In the genomic region with DNA sequence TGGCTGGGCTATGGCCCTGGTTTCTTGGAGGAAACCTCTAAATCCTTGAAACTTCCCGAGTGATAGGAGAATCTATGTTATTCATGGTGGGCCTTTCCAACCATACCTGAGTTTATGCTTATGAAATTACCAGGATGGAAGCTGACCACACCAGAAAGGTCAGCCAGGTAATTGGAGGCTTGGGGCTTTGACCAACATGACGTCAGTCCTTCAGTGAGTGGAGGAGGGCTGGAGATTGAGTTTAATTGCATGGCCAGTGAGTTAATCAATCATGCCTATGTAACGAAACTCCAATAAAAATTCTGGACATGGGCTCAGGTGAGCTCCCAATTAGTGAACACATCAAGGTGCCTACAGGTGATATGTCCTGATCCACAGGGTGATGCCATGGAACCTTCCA, we compare ENCODE assay signal across 16 cellular contexts.
A peak's percentile ranks its signal among the peaks of the same experiment; 100 is the strongest.
DNase-seq lines count a peak whose midpoint lies in the region; ATAC-seq and TF ChIP-seq lines count a peak whose summit lies in the region.
"Had no signal": no experiment of that assay in that cellular context is flagged by ENCODE, and none has a peak within 500 bp of the region (broad histone marks: within the 10 kb centered on the region; RNA-seq: fewer than 3 reads in every experiment).

No MANE protein-coding gene starts in this region.

- peaks cover 54% of the 10 kb centered on the region for H3K4me1 ChIP-seq in Loucy (ENCODE audit: insufficient read depth, low read length, poor library complexity, severe bottlenecking)

- DNase-seq in cardiac septum (ENCODE audit: low spot score) (peak; percentile 24), Right ventricle myocardium inferior (ENCODE audit: missing footprints) (no peak), natural killer cell (no peak), mesenteric fat pad (ENCODE audit: low spot score) (no peak)
- DNase-seq: Calu3; CD8-positive, alpha-beta T cell; DMS79 treated with DMSO at 0.1 percent for 48 hours; EL; HFFc6 had no signal

- H3K4me2 ChIP-seq in Loucy (ENCODE audit: low read depth, low read length, poor library complexity, severe bottlenecking), result peak overlapping the region; percentile 94

- H3K4me3 ChIP-seq in Loucy (ENCODE audit: low read length, poor library complexity, severe bottlenecking), result no peak overlapping the region
- H3K4me3 ChIP-seq: GM12878 had no signal

- no peak for ATAC-seq in Right ventricle myocardium inferior
- ATAC-seq in natural killer cell, result no peak
- ATAC-seq in HG02759 (IDR thresholded peaks at IDR 0.05; ENCODE audit: unreplicated experiment), result no peak
- ATAC-seq: CD8-positive, alpha-beta T cell; GM12878; HCT116 had no signal

- H3K27ac Mint-ChIP-seq in natural killer cell, result peak overlapping the region in 1 of 2 donors; percentile 64
- H3K27ac Mint-ChIP-seq: B cell; CD8-positive, alpha-beta T cell; IgD-negative memory B cell had no signal

- TF ChIP-seq CTCF in Loucy (conservative IDR thresholded peaks at IDR 0.05; ENCODE audit: low read length), result no peak
- TF ChIP-seq CTCF in natural killer cell (IDR thresholded peaks at IDR 0.05), result no peak

- H3K27me3 Mint-ChIP-seq in natural killer cell (ENCODE audit: low read depth in 2 of 2), result no peaks in the 10 kb centered on the region
- H3K27me3 Mint-ChIP-seq: B cell, IgD-negative memory B cell had no signal

- H3K9me3 ChIP-seq in Loucy (ENCODE audit: insufficient read depth, low read depth, low read length), result no peaks in the 10 kb centered on the region

- H3K36me3 ChIP-seq in Loucy (ENCODE audit: insufficient read depth, low read length), result peaks cover 21% of the 10 kb centered on the region; the same call in 1 of the 2 replicates

- peaks cover 99% of the 10 kb centered on the region for H3K79me2 ChIP-seq in Loucy (ENCODE audit: insufficient read depth, low read length)

- no peak overlapping the region for H2AFZ ChIP-seq in Loucy (ENCODE audit: low read length)

- no peaks in the 10 kb centered on the region for H3K36me3 Mint-ChIP-seq in natural killer cell
- H3K36me3 Mint-ChIP-seq: CD8-positive, alpha-beta T cell; IgD-negative memory B cell had no signal

- no peaks in the 10 kb centered on the region for H3K27me3 ChIP-seq in Loucy (ENCODE audit: insufficient read depth, low read length, poor library complexity, severe bottlenecking)
- H3K27me3 ChIP-seq: BLaER1 treated with 17β-estradiol and CSF1 and Interleukin-3, amounts not matched to agents 10 nM and 100 nM had no signal

- H3K9me3 Mint-ChIP-seq in natural killer cell, result no peaks in the 10 kb centered on the region
- H3K9me3 Mint-ChIP-seq: CD8-positive, alpha-beta T cell; HFFc6; IgD-negative memory B cell had no signal

- H3K4me3 Mint-ChIP-seq in natural killer cell, result peak overlapping the region; percentile 60
- H3K4me3 Mint-ChIP-seq: B cell; CD8-positive, alpha-beta T cell; IgD-negative memory B cell had no signal

- H3K9ac ChIP-seq in Loucy (ENCODE audit: low read depth, low read length, poor library complexity, severe bottlenecking), result no peak overlapping the region
- H3K9ac ChIP-seq: BLaER1 treated with 17β-estradiol and CSF1 and Interleukin-3, amounts not matched to agents 10 nM and 100 nM had no signal

- peaks cover 26% of the 10 kb centered on the region for H4K20me1 ChIP-seq in Loucy (ENCODE audit: insufficient read depth, low read length, poor library complexity, severe bottlenecking)

- H3F3A ChIP-seq in Loucy (ENCODE audit: low read depth), result no peaks in the 10 kb centered on the region

- H3K4me1 Mint-ChIP-seq in natural killer cell, result peaks cover 59 to 89% of the 10 kb centered on the region in 2 donors
- H3K4me1 Mint-ChIP-seq: B cell, IgD-negative memory B cell had no signal

- intact Hi-C loops in cardiac septum (cut with DNase I), result loop anchor here (5.0 kb wide), 1 partner anchor 148 kb away; no protein-coding TSS in a partner anchor
- intact Hi-C loops in Right ventricle myocardium inferior (cut with DNase I), result no loop called here
- intact Hi-C loops in natural killer cell (cut with micrococcal nuclease), result no loop called here

- H3K9me2 ChIP-seq in Loucy (replicated peaks; ENCODE audit: low read depth, low read length), result no peaks in the 10 kb centered on the region
